24 cellular contexts compared by ENCODE assay signal in the genomic region with DNA sequence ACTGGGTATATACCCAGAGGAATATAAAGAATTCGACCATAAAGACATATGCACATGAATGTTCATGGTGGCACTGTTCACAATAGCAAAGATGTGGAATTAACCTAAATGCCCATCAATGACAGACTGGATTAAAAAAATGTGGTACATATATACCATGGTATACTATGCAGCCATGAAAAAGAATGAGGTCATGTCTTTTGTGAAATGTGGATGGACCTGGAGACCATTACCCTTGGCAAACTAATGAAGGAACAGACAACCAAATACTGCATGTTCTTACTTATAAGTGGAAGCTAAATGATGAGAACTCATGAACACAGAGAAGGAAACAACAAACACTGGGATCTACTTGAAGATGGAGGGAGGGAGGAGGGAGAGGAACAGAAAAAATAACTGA.
A peak's percentile ranks its signal among the peaks of the same experiment; 100 is the strongest.
DNase-seq lines count a peak whose midpoint lies in the region; ATAC-seq, FAIRE-seq and TF ChIP-seq lines count a peak whose summit lies in the region.
"Had no signal": no experiment of that assay in that cellular context is flagged by ENCODE, and none has a peak within 500 bp of the region (broad histone marks: within the 10 kb centered on the region; RNA-seq: fewer than 3 reads in every experiment).

No MANE protein-coding gene starts in this region.

- H3K9me3 Mint-ChIP-seq in nephron progenitor cell = peaks cover 18% of the 10 kb centered on the region

- in situ Hi-C loops in HepG2 (cut with HindIII; ENCODE audit: extremely low pct_ligation_motif_present, low pct_unique_long_range_greater_than_20kb) = no loop called here
- in situ Hi-C loops in K562 (cut with MboI) = no loop called here

- no peak overlapping the region for H3K4me3 ChIP-seq in HepG2 (replicated peaks in 1 of 3; ENCODE audit: insufficient read depth in 1 of 3, low read depth in 2 of 3, low read length in 3 of 3)
- H3K4me3 ChIP-seq in right lobe of liver = no peak overlapping the region
- H3K4me3 ChIP-seq in K562 = no peak overlapping the region
- H3K4me3 ChIP-seq: BLaER1 had no signal

- no peaks in the 10 kb centered on the region for H4K20me1 ChIP-seq in HepG2 (ENCODE audit: insufficient read depth, low read length)
- H4K20me1 ChIP-seq in K562 (replicated peaks; ENCODE audit: control insufficient read depth, insufficient read depth, low read length) = no peaks in the 10 kb centered on the region
- H4K20me1 ChIP-seq: BLaER1 had no signal

- TF ChIP-seq RAD21 in HepG2 (CRISPR knock-in tag; IDR thresholded peaks at IDR 0.05) (no peak), K562 (CRISPR knock-in tag; conservative IDR thresholded peaks at IDR 0.05 in 1 of 2, IDR thresholded peaks at IDR 0.05 in 1 of 2) (no peak)

- no TSS peak for BruUV-seq in HepG2 (replicated peaks; lab: Mats Ljungman, UMichigan)
- no TSS peak for BruUV-seq in K562 (replicated peaks; lab: Mats Ljungman, UMichigan)

- H3K9me3 ChIP-seq in HepG2 (ENCODE audit: low read length) (no peaks in the 10 kb centered on the region), right lobe of liver (no peaks in the 10 kb centered on the region), K562 (replicated peaks; ENCODE audit: control insufficient read depth, insufficient read depth, low read depth, low read length) (no peaks in the 10 kb centered on the region)
- H3K9me3 ChIP-seq: BE2C had no signal

- H2AFZ ChIP-seq in HepG2 (ENCODE audit: low read length) = no peak overlapping the region
- H2AFZ ChIP-seq in K562 (ENCODE audit: low read depth, low read length) = no peak overlapping the region

- CTCF ChIA-PET in HepG2 (lab: Yijun Ruan, JAX; ENCODE audit: low intra/inter-chr PET ratio, low total read pairs) = no interaction called here
- CTCF ChIA-PET in K562 (lab: Yijun Ruan, JAX; ENCODE audit: low intra/inter-chr PET ratio) = no interaction called here

- DNase-seq in HepG2 (ENCODE audit: low spot score) = no peak
- DNase-seq in right lobe of liver = no peak
- no peak for DNase-seq in K562 (ENCODE audit: extremely low read depth in 1 of 4, low spot score in 3 of 4)
- no peak for DNase-seq in SW 1271 (lab: John Stamatoyannopoulos, UW)
- no peak for DNase-seq in nephron progenitor cell
- DNase-seq: ACHN; BE2C; C1 segment of cervical spinal cord; CD4-positive, alpha-beta memory T cell; CD4-positive, CD25-positive, alpha-beta regulatory T cell; CD8-positive, alpha-beta memory T cell; COR-L47; DMS 273 treated with DMSO at 0.1 percent for 48 hours; DMS153; DMS53; DMS79; DND-41; EL; GDM1 had no signal

- H3K36me3 Mint-ChIP-seq in nephron progenitor cell (ENCODE audit: low read depth) = peaks cover 5% of the 10 kb centered on the region
- H3K36me3 Mint-ChIP-seq: CD14-positive monocyte; CD4-positive, alpha-beta memory T cell; CD4-positive, CD25-positive, alpha-beta regulatory T cell; CD8-positive, alpha-beta memory T cell had no signal

- H3K27me3 ChIP-seq in HepG2 (ENCODE audit: control insufficient read depth in 1 of 2, insufficient read depth in 2 of 2, low read length in 2 of 2) (no peaks in the 10 kb centered on the region), right lobe of liver (no peaks in the 10 kb centered on the region), K562 (ENCODE audit: control insufficient read depth in 2 of 2, insufficient read depth in 2 of 2, low read length in 2 of 2) (no peaks in the 10 kb centered on the region)
- H3K27me3 ChIP-seq: BE2C, BLaER1 had no signal

- H3K36me3 ChIP-seq in HepG2 (replicated peaks in 1 of 2; ENCODE audit: control insufficient read depth in 1 of 2, insufficient read depth in 2 of 2, low read length in 2 of 2) (no peaks in the 10 kb centered on the region), right lobe of liver (no peaks in the 10 kb centered on the region), K562 (ENCODE audit: control insufficient read depth, insufficient read depth, low read length) (no peaks in the 10 kb centered on the region)
- H3K36me3 ChIP-seq: BE2C, BLaER1 had no signal

- no peaks in the 10 kb centered on the region for H3K4me1 Mint-ChIP-seq in nephron progenitor cell
- H3K4me1 Mint-ChIP-seq: CD14-positive monocyte; CD4-positive, alpha-beta memory T cell; CD4-positive, CD25-positive, alpha-beta regulatory T cell; CD8-positive, alpha-beta memory T cell had no signal

- H3K9ac ChIP-seq in HepG2 (ENCODE audit: insufficient read depth, low read depth, low read length) (no peak overlapping the region), K562 (ENCODE audit: insufficient read depth in 1 of 2, low read depth in 2 of 2, low read length in 2 of 2) (no peak overlapping the region)
- H3K9ac ChIP-seq: BLaER1 had no signal

- no peak for TF ChIP-seq EP300 in HepG2 (IDR thresholded peaks at IDR 0.05; ENCODE audit: low read depth in 2 of 2, low read length in 2 of 2)
- no peak for TF ChIP-seq EP300 in HepG2 (CRISPR knock-in tag; IDR thresholded peaks at IDR 0.05; ENCODE audit: borderline replicate concordance)
- no peak for TF ChIP-seq EP300 in K562 (IDR thresholded peaks at IDR 0.05; ENCODE audit: low read length)

- FAIRE-seq in HepG2 (lab: Jason Lieb, UNC) (no peak), K562 (lab: Jason Lieb, UNC) (no peak)
- FAIRE-seq: GM12891, GM19239 had no signal

- peaks cover 14% of the 10 kb centered on the region for H3K27me3 Mint-ChIP-seq in nephron progenitor cell (ENCODE audit: low read depth, poor library complexity)
- H3K27me3 Mint-ChIP-seq: CD4-positive, alpha-beta memory T cell; CD4-positive, CD25-positive, alpha-beta regulatory T cell had no signal

- ATAC-seq in HepG2 (no peak), right lobe of liver (no peak), K562 (no peak)

- TF ChIP-seq POLR2A in HepG2 (IDR thresholded peaks at IDR 0.05; ENCODE audit: insufficient read depth in 1 of 2, low read depth in 2 of 2, low read length in 2 of 2) (no peak), right lobe of liver (IDR thresholded peaks at IDR 0.05) (no peak), K562 (conservative IDR thresholded peaks at IDR 0.05) (no peak)

- POLR2A ChIA-PET in HepG2 (lab: Yijun Ruan, JAX) (no interaction called here), K562 (lab: Yijun Ruan, JAX) (no interaction called here)

- intact Hi-C loops in HepG2 (cut with micrococcal nuclease; ENCODE audit: unreplicated experiment) (no loop called here), right lobe of liver (cut with DNase I) (no loop called here), K562 (cut with micrococcal nuclease) (no loop called here)

- H3K27ac Mint-ChIP-seq in nephron progenitor cell = no peak overlapping the region
- H3K27ac Mint-ChIP-seq: CD14-positive monocyte; CD4-positive, alpha-beta memory T cell; CD4-positive, CD25-positive, alpha-beta regulatory T cell; CD8-positive, alpha-beta memory T cell had no signal

- H3K27ac ChIP-seq in HepG2 (ENCODE audit: extremely low read length, insufficient read depth, low read length) = no peak overlapping the region
- H3K27ac ChIP-seq in right lobe of liver = no peak overlapping the region
- no peak overlapping the region for H3K27ac ChIP-seq in K562 (ENCODE audit: extremely low read depth, low read depth, low read length)
- H3K27ac ChIP-seq: 22Rv1, BLaER1 had no signal

- 0% methylated on average over 1 of the region's 1 CpG for WGBS in HepG2 (ENCODE audit: low lambda C conversion rate)
- WGBS in right lobe of liver (ENCODE audit: insufficient coverage, low coverage, low lambda C conversion rate, missing lambda C conversion rate) = 50% methylated on average over 1 of the region's 1 CpG
- 0% methylated on average over 1 of the region's 1 CpG for WGBS in K562 (ENCODE audit: insufficient coverage, low coverage, missing lambda C conversion rate)

- no peaks in the 10 kb centered on the region for H3K4me1 ChIP-seq in HepG2 (ENCODE audit: insufficient read depth, low read length)
- no peaks in the 10 kb centered on the region for H3K4me1 ChIP-seq in right lobe of liver
- H3K4me1 ChIP-seq in K562 (replicated peaks in 1 of 2; ENCODE audit: control insufficient read depth in 2 of 2, insufficient read depth in 2 of 2, low read length in 2 of 2) = no peaks in the 10 kb centered on the region; a peak in 2 of 5 replicates
- H3K4me1 ChIP-seq: BE2C, BLaER1 had no signal

- H3K9me1 ChIP-seq in K562 (ENCODE audit: control insufficient read depth, insufficient read depth, low read length) = no peaks in the 10 kb centered on the region

- H3K4me2 ChIP-seq in HepG2 (ENCODE audit: low read depth, low read length) = no peak overlapping the region
- no peak overlapping the region for H3K4me2 ChIP-seq in K562 (ENCODE audit: insufficient read depth, low read length)
- H3K4me2 ChIP-seq: BLaER1 had no signal

- no peak overlapping the region for H3K4me3 Mint-ChIP-seq in nephron progenitor cell
- H3K4me3 Mint-ChIP-seq: CD14-positive monocyte; CD4-positive, alpha-beta memory T cell; CD4-positive, CD25-positive, alpha-beta regulatory T cell; CD8-positive, alpha-beta memory T cell had no signal

- H3K79me2 ChIP-seq in HepG2 (ENCODE audit: insufficient read depth, low read length) (no peaks in the 10 kb centered on the region), K562 (ENCODE audit: control insufficient read depth, insufficient read depth, low read length) (no peaks in the 10 kb centered on the region)

- TF ChIP-seq CTCF in HepG2 (CRISPR knock-in tag; IDR thresholded peaks at IDR 0.05) = no peak
- no peak for TF ChIP-seq CTCF in right lobe of liver (IDR thresholded peaks at IDR 0.05)
- TF ChIP-seq CTCF in K562 (IDR thresholded peaks at IDR 0.05 in 2 of 3, conservative IDR thresholded peaks at IDR 0.05 in 1 of 3; ENCODE audit: insufficient read depth in 2 of 3, low read depth in 1 of 3, low read length in 3 of 3) = no peak
- TF ChIP-seq CTCF in nephron progenitor cell (IDR thresholded peaks at IDR 0.05) = no peak

TF ChIP-seq in HepG2, 621 proteins besides CTCF, POLR2A, EP300 and RAD21 (continues in another document):
- no peak for TF ChIP-seq ETV6 (CRISPR knock-in tag; conservative IDR thresholded peaks at IDR 0.05)

TF ChIP-seq in K562, 482 proteins besides CTCF, POLR2A, EP300 and RAD21:
- TF ChIP-seq, protein P1, sequence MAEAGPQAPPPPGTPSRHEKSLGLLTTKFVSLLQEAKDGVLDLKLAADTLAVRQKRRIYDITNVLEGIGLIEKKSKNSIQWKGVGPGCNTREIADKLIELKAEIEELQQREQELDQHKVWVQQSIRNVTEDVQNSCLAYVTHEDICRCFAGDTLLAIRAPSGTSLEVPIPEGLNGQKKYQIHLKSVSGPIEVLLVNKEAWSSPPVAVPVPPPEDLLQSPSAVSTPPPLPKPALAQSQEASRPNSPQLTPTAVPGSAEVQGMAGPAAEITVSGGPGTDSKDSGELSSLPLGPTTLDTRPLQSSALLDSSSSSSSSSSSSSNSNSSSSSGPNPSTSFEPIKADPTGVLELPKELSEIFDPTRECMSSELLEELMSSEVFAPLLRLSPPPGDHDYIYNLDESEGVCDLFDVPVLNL (CRISPR knock-in tag; IDR thresholded peaks at IDR 0.05; ENCODE audit: low read depth) = no peak
- TF ChIP-seq ZNF146 (CRISPR knock-in tag; IDR thresholded peaks at IDR 0.05; ENCODE audit: unreplicated experiment) (peak; percentile 63), RBM22 (IDR thresholded peaks at IDR 0.05; ENCODE audit: low read depth, low read length, poor library complexity, severe bottlenecking) (no peak), THRAP3 (IDR thresholded peaks at IDR 0.05; ENCODE audit: borderline replicate concordance) (no peak)
